ENCODE assay signal across 8 cellular contexts in the genomic region with DNA sequence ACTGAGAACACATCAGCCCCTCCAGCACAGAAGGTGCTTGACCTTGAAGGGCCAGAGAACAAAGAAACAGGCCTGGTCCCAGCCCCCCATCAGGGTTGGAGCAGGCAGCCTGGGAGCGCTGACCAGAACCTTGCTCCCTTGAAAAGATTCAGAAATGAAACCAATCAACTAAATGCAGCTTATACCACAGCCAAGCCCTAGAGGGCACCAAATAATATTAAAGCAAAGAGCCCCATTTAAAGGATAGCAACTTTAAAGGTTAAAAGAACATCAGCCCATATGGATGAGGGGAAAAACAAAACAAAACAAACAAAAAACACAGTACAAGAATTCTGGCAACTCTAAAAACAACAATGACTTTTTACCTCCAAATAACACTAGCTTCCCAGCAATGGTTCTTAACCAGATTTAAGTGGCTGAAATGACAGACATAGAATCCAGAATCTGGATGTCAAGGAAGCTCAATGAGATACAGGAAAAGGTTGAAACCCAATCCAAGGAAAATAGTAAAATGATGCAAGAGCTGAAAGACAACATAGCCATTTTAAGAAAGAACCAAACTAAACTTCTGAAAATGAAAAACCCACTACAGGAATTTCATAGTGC.
DNase-seq lines count a peak whose midpoint lies in the region; ATAC-seq and TF ChIP-seq lines count a peak whose summit lies in the region.

No MANE protein-coding gene starts in this region.

- 0 out of 2 replicates have a peak, but pooled peaks cover 4% of the 10 kb centered on the region for H3K36me3 ChIP-seq in GM23338 (ENCODE audit: insufficient read depth)

- H2AFZ ChIP-seq in GM23338, result peak overlapping the region; percentile 75

- peaks cover 9% of the 10 kb centered on the region; the same call in 1 of the 2 replicates for H3K9me2 ChIP-seq in GM23338 (ENCODE audit: insufficient read depth)

- DNase-seq in AG08396 (ENCODE audit: low spot score) (peak; percentile 42), GM23338 (ENCODE audit: low spot score) (peak; percentile 53), SW480 (ENCODE audit: low spot score) (peak; percentile 36), left kidney (ENCODE audit: low read depth, low spot score) (peak; percentile 31)
- no peak for DNase-seq in activated CD4-positive, alpha-beta T cell treated with anti-CD3 and anti-CD28 coated beads for 48 hours
- no peak for DNase-seq in activated naive CD4-positive, alpha-beta T cell treated with anti-CD3 and anti-CD28 coated beads, Interleukin-2, amount 50 U/mL, for 16 hours

- ATAC-seq in GM23338, result peak; percentile 72
- ATAC-seq in GM18505 (IDR thresholded peaks at IDR 0.05; ENCODE audit: unreplicated experiment), result no peak
- ATAC-seq in HG03521 (IDR thresholded peaks at IDR 0.05; ENCODE audit: unreplicated experiment), result no peak

- H3K9me3 Mint-ChIP-seq in GM23338, result peaks cover 21% of the 10 kb centered on the region

- H3K27me3 ChIP-seq in GM23338 (ENCODE audit: insufficient read depth), result no peaks in the 10 kb centered on the region

- peak; percentile 55 to 75 for TF ChIP-seq CTCF in GM23338 (conservative IDR thresholded peaks at IDR 0.05; ENCODE audit: low read depth in 2 of 2)

- no peaks in the 10 kb centered on the region for H3F3A ChIP-seq in GM23338 (replicated peaks; ENCODE audit: low read depth)

- no peak overlapping the region for H3K27ac ChIP-seq in GM23338 (ENCODE audit: low read depth)

- no peak overlapping the region for H3K4me3 ChIP-seq in GM23338

- no peaks in the 10 kb centered on the region for H3K27me3 Mint-ChIP-seq in GM23338 (ENCODE audit: insufficient read depth, low read depth, poor library complexity)

- no peaks in the 10 kb centered on the region for H4K20me1 ChIP-seq in GM23338 (replicated peaks; ENCODE audit: insufficient read depth)

- H3K4me1 Mint-ChIP-seq in GM23338, result peaks cover 9% of the 10 kb centered on the region

- TF ChIP-seq POLR2A in GM18505 (IDR thresholded peaks at IDR 0.05; ENCODE audit: borderline replicate concordance, extremely low read depth, insufficient read depth, insufficient read length), result no peak

- peak overlapping the region; percentile 29 for H3K27ac Mint-ChIP-seq in GM23338

- no peak overlapping the region for H3K4me2 ChIP-seq in GM23338

- peaks cover 11% of the 10 kb centered on the region; the same call in 2 of the 3 replicates for H3K36me3 Mint-ChIP-seq in GM23338 (ENCODE audit: low read depth)

- H3K4me1 ChIP-seq in GM23338 (ENCODE audit: insufficient read depth), result no peaks in the 10 kb centered on the region

- H3K4me3 Mint-ChIP-seq in GM23338, result no peak overlapping the region

- H3K79me2 ChIP-seq in GM23338 (replicated peaks; ENCODE audit: insufficient read depth), result no peaks in the 10 kb centered on the region

TF ChIP-seq in GM23338, 12 proteins besides CTCF, POLR2A, EP300 and RAD21:
- TF ChIP-seq, protein P1, sequence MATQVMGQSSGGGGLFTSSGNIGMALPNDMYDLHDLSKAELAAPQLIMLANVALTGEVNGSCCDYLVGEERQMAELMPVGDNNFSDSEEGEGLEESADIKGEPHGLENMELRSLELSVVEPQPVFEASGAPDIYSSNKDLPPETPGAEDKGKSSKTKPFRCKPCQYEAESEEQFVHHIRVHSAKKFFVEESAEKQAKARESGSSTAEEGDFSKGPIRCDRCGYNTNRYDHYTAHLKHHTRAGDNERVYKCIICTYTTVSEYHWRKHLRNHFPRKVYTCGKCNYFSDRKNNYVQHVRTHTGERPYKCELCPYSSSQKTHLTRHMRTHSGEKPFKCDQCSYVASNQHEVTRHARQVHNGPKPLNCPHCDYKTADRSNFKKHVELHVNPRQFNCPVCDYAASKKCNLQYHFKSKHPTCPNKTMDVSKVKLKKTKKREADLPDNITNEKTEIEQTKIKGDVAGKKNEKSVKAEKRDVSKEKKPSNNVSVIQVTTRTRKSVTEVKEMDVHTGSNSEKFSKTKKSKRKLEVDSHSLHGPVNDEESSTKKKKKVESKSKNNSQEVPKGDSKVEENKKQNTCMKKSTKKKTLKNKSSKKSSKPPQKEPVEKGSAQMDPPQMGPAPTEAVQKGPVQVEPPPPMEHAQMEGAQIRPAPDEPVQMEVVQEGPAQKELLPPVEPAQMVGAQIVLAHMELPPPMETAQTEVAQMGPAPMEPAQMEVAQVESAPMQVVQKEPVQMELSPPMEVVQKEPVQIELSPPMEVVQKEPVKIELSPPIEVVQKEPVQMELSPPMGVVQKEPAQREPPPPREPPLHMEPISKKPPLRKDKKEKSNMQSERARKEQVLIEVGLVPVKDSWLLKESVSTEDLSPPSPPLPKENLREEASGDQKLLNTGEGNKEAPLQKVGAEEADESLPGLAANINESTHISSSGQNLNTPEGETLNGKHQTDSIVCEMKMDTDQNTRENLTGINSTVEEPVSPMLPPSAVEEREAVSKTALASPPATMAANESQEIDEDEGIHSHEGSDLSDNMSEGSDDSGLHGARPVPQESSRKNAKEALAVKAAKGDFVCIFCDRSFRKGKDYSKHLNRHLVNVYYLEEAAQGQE (IDR thresholded peaks at IDR 0.05; ENCODE audit: unreplicated experiment), result no peak
- no peak for TF ChIP-seq EZH2phosphoT487 (IDR thresholded peaks at IDR 0.05; ENCODE audit: unreplicated experiment)
- no peak for TF ChIP-seq STAT1 (IDR thresholded peaks at IDR 0.05; ENCODE audit: unreplicated experiment)
- TF ChIP-seq ZNF331 (CRISPR knock-in tag; IDR thresholded peaks at IDR 0.05; ENCODE audit: low read depth), result no peak
- TF ChIP-seq EZH2 (IDR thresholded peaks at IDR 0.05; ENCODE audit: low read depth, unreplicated experiment), result no peak
- no peak for TF ChIP-seq POLR2AphosphoS5 (IDR thresholded peaks at IDR 0.05; ENCODE audit: low read depth)
- TF ChIP-seq, protein P2, sequence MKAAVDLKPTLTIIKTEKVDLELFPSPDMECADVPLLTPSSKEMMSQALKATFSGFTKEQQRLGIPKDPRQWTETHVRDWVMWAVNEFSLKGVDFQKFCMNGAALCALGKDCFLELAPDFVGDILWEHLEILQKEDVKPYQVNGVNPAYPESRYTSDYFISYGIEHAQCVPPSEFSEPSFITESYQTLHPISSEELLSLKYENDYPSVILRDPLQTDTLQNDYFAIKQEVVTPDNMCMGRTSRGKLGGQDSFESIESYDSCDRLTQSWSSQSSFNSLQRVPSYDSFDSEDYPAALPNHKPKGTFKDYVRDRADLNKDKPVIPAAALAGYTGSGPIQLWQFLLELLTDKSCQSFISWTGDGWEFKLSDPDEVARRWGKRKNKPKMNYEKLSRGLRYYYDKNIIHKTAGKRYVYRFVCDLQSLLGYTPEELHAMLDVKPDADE (IDR thresholded peaks at IDR 0.05), result no peak
- TF ChIP-seq JUNB (IDR thresholded peaks at IDR 0.05; ENCODE audit: unreplicated experiment), result no peak

Comparison
In these comparisons a context has a peak if more than half of its experiments do, and no peak if none do; other contexts are left out.
1. DNase-seq: peak in AG08396 (single experiment), GM23338 (single experiment), SW480 (single experiment) and left kidney (single experiment); none in activated CD4-positive, alpha-beta T cell treated with anti-CD3 and anti-CD28 coated beads for 48 hours (single experiment) and activated naive CD4-positive, alpha-beta T cell treated with anti-CD3 and anti-CD28 coated beads, Interleukin-2, amount 50 U/mL, for 16 hours (single experiment).